Comparison of ENCODE assay signal across 9 cellular contexts in genomic region chr2:144508162-144508765, GRCh38. TPM values are rescaled to one million over a fixed set of nuclear protein-coding genes. Genes with fewer than 3 reads are reported as not detected.
DNase-seq lines count a peak whose midpoint lies in the region; ATAC-seq and TF ChIP-seq lines count a peak whose summit lies in the region.
"Had no signal": no experiment of that assay in that cellular context is flagged by ENCODE, and none has a peak within 500 bp of the region (broad histone marks: within the 10 kb centered on the region; RNA-seq: fewer than 3 reads in every experiment).

No MANE protein-coding gene starts in this region.

- no peak for ATAC-seq in stimulated activated naive CD8-positive, alpha-beta T cell treated with anti-CD3 and anti-CD28 coated beads, Interleukin-15, Interleukin-2, amounts not matched to agents 100 U/mL and 50 U/mL, for 24 hours
- ATAC-seq in naive thymus-derived CD4-positive, alpha-beta T cell: peak; percentile 62
- ATAC-seq in HG03135 (IDR thresholded peaks at IDR 0.05; ENCODE audit: unreplicated experiment): no peak
- no peak for ATAC-seq in GM21390 (IDR thresholded peaks at IDR 0.05; ENCODE audit: unreplicated experiment)

- peaks cover 83% of the 10 kb centered on the region for H3K4me1 Mint-ChIP-seq in stimulated activated naive CD8-positive, alpha-beta T cell treated with anti-CD3 and anti-CD28 coated beads, Interleukin-15, Interleukin-2, amounts not matched to agents 100 ng/mL and 50 ng/mL, for 24 hours (ENCODE audit: low read depth)
- peaks cover 0 to 18% (median 0%) of the 10 kb centered on the region in 7 donors for H3K4me1 Mint-ChIP-seq in naive thymus-derived CD4-positive, alpha-beta T cell
- H3K4me1 Mint-ChIP-seq in activated T-helper 1 cell treated with anti-CD3 and anti-CD28 coated beads, Interleukin-12 subunit alpha, Interleukin-12 subunit beta, Interleukin-2, Interleukin-4 antibody, amounts not matched to agents 30 ng/mL and 10 ng/mL and 1 ng/mL, durations not matched to agents 14 hours and 24 hours and 36 hours (ENCODE audit: low read depth): peaks cover 52% of the 10 kb centered on the region

- H3K27ac ChIP-seq in coronary artery: peak overlapping the region; percentile 86 to 93
- H3K27ac ChIP-seq in naive thymus-derived CD4-positive, alpha-beta T cell (ENCODE audit: low read depth, low read length): no peak overlapping the region

- H3K27me3 Mint-ChIP-seq in stimulated activated naive CD8-positive, alpha-beta T cell treated with anti-CD3 and anti-CD28 coated beads, Interleukin-15, Interleukin-2, amounts not matched to agents 100 ng/mL and 50 ng/mL, for 24 hours: peaks cover 24% of the 10 kb centered on the region
- H3K27me3 Mint-ChIP-seq in naive thymus-derived CD4-positive, alpha-beta T cell: peaks cover 26 to 69% (median 52%) of the 10 kb centered on the region in 5 donors
- peaks cover 27% of the 10 kb centered on the region for H3K27me3 Mint-ChIP-seq in activated T-helper 1 cell treated with anti-CD3 and anti-CD28 coated beads, Interleukin-12 subunit alpha, Interleukin-12 subunit beta, Interleukin-2, Interleukin-4 antibody, amounts not matched to agents 30 ng/mL and 10 ng/mL and 1 ng/mL, durations not matched to agents 14 hours and 24 hours and 36 hours (ENCODE audit: insufficient read depth)

- CTCF ChIA-PET in naive thymus-derived CD4-positive, alpha-beta T cell (lab: Charles Lee): interaction anchor here (0.7 kb wide), 1 partner anchor 457 kb away, joined by 4 read pairs; no protein-coding TSS in a partner anchor

- peaks cover 35% of the 10 kb centered on the region for H3K36me3 Mint-ChIP-seq in stimulated activated naive CD8-positive, alpha-beta T cell treated with anti-CD3 and anti-CD28 coated beads, Interleukin-15, Interleukin-2, amounts not matched to agents 100 ng/mL and 50 ng/mL, for 24 hours (ENCODE audit: low read depth)
- no peaks in the 10 kb centered on the region for H3K36me3 Mint-ChIP-seq in naive thymus-derived CD4-positive, alpha-beta T cell
- no peaks in the 10 kb centered on the region for H3K36me3 Mint-ChIP-seq in activated T-helper 1 cell treated with anti-CD3 and anti-CD28 coated beads, Interleukin-12 subunit alpha, Interleukin-12 subunit beta, Interleukin-2, Interleukin-4 antibody, amounts not matched to agents 30 ng/mL and 10 ng/mL and 1 ng/mL, durations not matched to agents 14 hours and 24 hours and 36 hours (ENCODE audit: low read depth)

- TF ChIP-seq CTCF in coronary artery (IDR thresholded peaks at IDR 0.05): no peak

- H3K27ac Mint-ChIP-seq in stimulated activated naive CD8-positive, alpha-beta T cell treated with anti-CD3 and anti-CD28 coated beads, Interleukin-15, Interleukin-2, amounts not matched to agents 100 ng/mL and 50 ng/mL, for 24 hours: peak overlapping the region; percentile 33
- H3K27ac Mint-ChIP-seq in naive thymus-derived CD4-positive, alpha-beta T cell: peak overlapping the region in 1 of 9 donors; percentile 23
- H3K27ac Mint-ChIP-seq in activated T-helper 1 cell treated with anti-CD3 and anti-CD28 coated beads, Interleukin-12 subunit alpha, Interleukin-12 subunit beta, Interleukin-2, Interleukin-4 antibody, amounts not matched to agents 30 ng/mL and 10 ng/mL and 1 ng/mL, durations not matched to agents 14 hours and 24 hours and 36 hours: no peak overlapping the region

- no peaks in the 10 kb centered on the region for H3K9me3 Mint-ChIP-seq in stimulated activated naive CD8-positive, alpha-beta T cell treated with anti-CD3 and anti-CD28 coated beads, Interleukin-15, Interleukin-2, amounts not matched to agents 100 ng/mL and 50 ng/mL, for 24 hours
- no peaks in the 10 kb centered on the region for H3K9me3 Mint-ChIP-seq in naive thymus-derived CD4-positive, alpha-beta T cell
- H3K9me3 Mint-ChIP-seq in activated T-helper 1 cell treated with anti-CD3 and anti-CD28 coated beads, Interleukin-12 subunit alpha, Interleukin-12 subunit beta, Interleukin-2, Interleukin-4 antibody, amounts not matched to agents 30 ng/mL and 10 ng/mL and 1 ng/mL, durations not matched to agents 14 hours and 24 hours and 36 hours: no peaks in the 10 kb centered on the region

- H3K4me1 ChIP-seq in naive thymus-derived CD4-positive, alpha-beta T cell (ENCODE audit: control insufficient read depth in 2 of 2, insufficient read depth in 2 of 2, low read length in 2 of 2): peaks cover 0 to 45% of the 10 kb centered on the region in 2 donors

- intact Hi-C loops in naive thymus-derived CD4-positive, alpha-beta T cell (cut with micrococcal nuclease): no loop called here
- intact Hi-C loops in activated T-helper 1 cell treated with anti-CD3 and anti-CD28 coated beads, Interleukin-12 subunit alpha, Interleukin-12 subunit beta, Interleukin-2, Interleukin-4 antibody, amounts not matched to agents 30 ng/mL and 10 ng/mL and 1 ng/mL, durations not matched to agents 14 hours and 24 hours and 36 hours (cut with micrococcal nuclease): no loop called here

- H3K4me3 Mint-ChIP-seq in stimulated activated naive CD8-positive, alpha-beta T cell treated with anti-CD3 and anti-CD28 coated beads, Interleukin-15, Interleukin-2, amounts not matched to agents 100 ng/mL and 50 ng/mL, for 24 hours: peak overlapping the region; percentile 30
- peak overlapping the region in 1 of 10 donors; percentile 34 for H3K4me3 Mint-ChIP-seq in naive thymus-derived CD4-positive, alpha-beta T cell
- no peak overlapping the region for H3K4me3 Mint-ChIP-seq in activated T-helper 1 cell treated with anti-CD3 and anti-CD28 coated beads, Interleukin-12 subunit alpha, Interleukin-12 subunit beta, Interleukin-2, Interleukin-4 antibody, amounts not matched to agents 30 ng/mL and 10 ng/mL and 1 ng/mL, durations not matched to agents 14 hours and 24 hours and 36 hours

- H3K4me3 ChIP-seq in coronary artery: peak overlapping the region; percentile 78
- no peak overlapping the region for H3K4me3 ChIP-seq in naive thymus-derived CD4-positive, alpha-beta T cell (ENCODE audit: low read length)

- H3K9me3 ChIP-seq in naive thymus-derived CD4-positive, alpha-beta T cell (ENCODE audit: control insufficient read depth in 2 of 3, low read length in 3 of 3): no peaks in the 10 kb centered on the region

- DNase-seq in stimulated activated naive CD8-positive, alpha-beta T cell treated with anti-CD3 and anti-CD28 coated beads, Interleukin-15, Interleukin-2, amounts not matched to agents 100 U/mL and 50 U/mL, for 24 hours: no peak
- DNase-seq in coronary artery (ENCODE audit: low spot score): no peak
- DNase-seq in naive thymus-derived CD4-positive, alpha-beta T cell: no peak
- DNase-seq in activated T-helper 1 cell treated with anti-CD3 and anti-CD28 coated beads, Interleukin-12 subunit alpha, Interleukin-12 subunit beta, Interleukin-2, Interleukin-4 antibody, amounts not matched to agents 30 ng/mL and 10 ng/mL and 1 ng/mL, durations not matched to agents 14 hours and 24 hours and 36 hours (ENCODE audit: low spot score): no peak
- DNase-seq in stimulated activated CD4-positive, alpha-beta T cell treated with anti-CD3 and anti-CD28 coated beads, Interleukin-2, amount 100 ng/mL, for 24 hours: no peak
- DNase-seq: NCI-H2227 treated with DMSO at 0.1 percent for 48 hours had no signal

- POLR2A ChIA-PET in naive thymus-derived CD4-positive, alpha-beta T cell (lab: Charles Lee): no interaction called here

- H3K36me3 ChIP-seq in naive thymus-derived CD4-positive, alpha-beta T cell (ENCODE audit: control insufficient read depth in 2 of 3, insufficient read depth in 3 of 3, low read length in 3 of 3): no peaks in the 10 kb centered on the region

- no peaks in the 10 kb centered on the region for H3K27me3 ChIP-seq in naive thymus-derived CD4-positive, alpha-beta T cell (ENCODE audit: control insufficient read depth in 2 of 2, insufficient read depth in 2 of 2, low read length in 2 of 2)

RNA-seq across cellular contexts. Expression of gene ZEB2, which starts 11.7 kb away (rescaled TPM):
- total RNA-seq in naive thymus-derived CD4-positive, alpha-beta T cell: 100 to 1,000 TPM in 1 of 5 experiments, 10 to 100 TPM in 1, 1 to 10 TPM in 3; 4.2 to 534 (median 6.6) TPM
- polyA plus RNA-seq in naive thymus-derived CD4-positive, alpha-beta T cell: under 1 TPM; 0.26 to 0.39 TPM
- total RNA-seq in activated T-helper 1 cell treated with anti-CD3 and anti-CD28 coated beads, Interleukin-12 subunit alpha, Interleukin-12 subunit beta, Interleukin-2, Interleukin-4 antibody, amounts not matched to agents 30 ng/mL and 10 ng/mL and 1 ng/mL, durations not matched to agents 14 hours and 24 hours and 36 hours: 25.1 and 27.8 TPM in 2 replicates
